ENCODE assay signal across 16 cellular contexts in the genomic region with DNA sequence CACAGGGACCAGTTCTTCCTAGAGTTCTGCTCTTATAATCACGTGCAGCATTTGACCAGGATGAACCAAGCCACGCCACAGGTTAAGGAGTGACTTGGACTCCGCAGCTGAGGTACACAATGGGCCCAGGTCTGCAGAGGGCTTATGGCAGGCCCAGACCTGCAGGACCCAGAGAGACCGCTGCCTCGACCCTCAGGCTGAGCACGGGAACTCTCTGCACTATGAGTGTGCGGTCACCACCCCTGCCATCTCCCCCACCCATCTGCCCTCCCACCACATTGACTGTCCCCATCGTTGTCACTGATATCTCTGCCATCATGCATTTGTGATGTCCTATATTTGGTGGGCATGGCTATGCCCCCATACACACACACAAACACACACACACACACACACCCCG.
"Had no signal": no experiment of that assay in that cellular context is flagged by ENCODE, and none has a peak within 500 bp of the region (broad histone marks: within the 10 kb centered on the region; RNA-seq: fewer than 3 reads in every experiment).

No MANE protein-coding gene starts in this region.

- DNase-seq: activated CD4-positive, alpha-beta memory T cell treated with anti-CD3 and anti-CD28 coated beads for 36 hours; activated CD4-positive, alpha-beta T cell treated with anti-CD3 and anti-CD28 coated beads for 48 hours; activated effector memory CD4-positive, alpha-beta T cell treated with Interleukin-2 at 50 U/mL for 16 hours; activated naive CD4-positive, alpha-beta T cell treated with anti-CD3 and anti-CD28 coated beads, Interleukin-2, amount 10 ng/mL, durations not matched to agents 7 days and 5 days; activated T-cell treated with anti-CD3 and anti-CD28 coated beads, Interleukin-2, amount 50 U/mL, for 48 hours; hypothalamus; naive B cell; small intestine; stimulated activated CD4-positive, alpha-beta T cell treated with anti-CD3 and anti-CD28 coated beads, Interleukin-15, amount 100 ng/mL, for 24 hours; SW 1271; T-helper 17 cell; transverse colon had no signal

- H3K27me3 Mint-ChIP-seq: activated CD4-positive, alpha-beta memory T cell treated with anti-CD3 and anti-CD28 coated beads for 36 hours had no signal

- H3K36me3 Mint-ChIP-seq: activated CD4-positive, alpha-beta memory T cell treated with anti-CD3 and anti-CD28 coated beads for 36 hours; activated naive CD4-positive, alpha-beta T cell treated with anti-CD3 and anti-CD28 coated beads, Interleukin-2, amount 10 ng/mL, durations not matched to agents 7 days and 5 days; stimulated activated memory B cell treated with anti-CD40 and anti-IgM and Interleukin-4, amounts not matched to agents 10 μg/mL and 1 μg/mL and 100 μg/mL, for 72 hours had no signal

- H3K4me1 Mint-ChIP-seq: activated naive CD4-positive, alpha-beta T cell treated with anti-CD3 and anti-CD28 coated beads, Interleukin-2, amount 10 ng/mL, durations not matched to agents 7 days and 5 days; stimulated activated memory B cell treated with anti-CD40 and anti-IgM and Interleukin-4, amounts not matched to agents 10 μg/mL and 1 μg/mL and 100 μg/mL, for 72 hours had no signal

- H3K9me3 Mint-ChIP-seq: activated CD4-positive, alpha-beta memory T cell treated with anti-CD3 and anti-CD28 coated beads for 36 hours; activated naive CD4-positive, alpha-beta T cell treated with anti-CD3 and anti-CD28 coated beads, Interleukin-2, amount 10 ng/mL, durations not matched to agents 7 days and 5 days; central memory CD8-positive, alpha-beta T cell; stimulated activated memory B cell treated with anti-CD40 and anti-IgM and Interleukin-4, amounts not matched to agents 10 μg/mL and 1 μg/mL and 100 μg/mL, for 72 hours had no signal

- ATAC-seq: lower lobe of right lung; right lobe of liver; stimulated activated memory B cell treated with anti-CD40 and anti-IgM and Interleukin-4, amounts not matched to agents 10 μg/mL and 1 μg/mL and 100 μg/mL, for 72 hours; T-helper 17 cell had no signal

- H3K4me3 Mint-ChIP-seq: activated CD4-positive, alpha-beta memory T cell treated with anti-CD3 and anti-CD28 coated beads for 36 hours; activated naive CD4-positive, alpha-beta T cell treated with anti-CD3 and anti-CD28 coated beads, Interleukin-2, amount 10 ng/mL, durations not matched to agents 7 days and 5 days; central memory CD8-positive, alpha-beta T cell; naive B cell; stimulated activated memory B cell treated with anti-CD40 and anti-IgM and Interleukin-4, amounts not matched to agents 10 μg/mL and 1 μg/mL and 100 μg/mL, for 72 hours; T-helper 17 cell had no signal

- H3K27ac Mint-ChIP-seq: activated CD4-positive, alpha-beta memory T cell treated with anti-CD3 and anti-CD28 coated beads for 36 hours; activated naive CD4-positive, alpha-beta T cell treated with anti-CD3 and anti-CD28 coated beads, Interleukin-2, amount 10 ng/mL, durations not matched to agents 7 days and 5 days; stimulated activated memory B cell treated with anti-CD40 and anti-IgM and Interleukin-4, amounts not matched to agents 10 μg/mL and 1 μg/mL and 100 μg/mL, for 72 hours had no signal
